ENCODE assay signal across 8 cellular contexts in the genomic region with DNA sequence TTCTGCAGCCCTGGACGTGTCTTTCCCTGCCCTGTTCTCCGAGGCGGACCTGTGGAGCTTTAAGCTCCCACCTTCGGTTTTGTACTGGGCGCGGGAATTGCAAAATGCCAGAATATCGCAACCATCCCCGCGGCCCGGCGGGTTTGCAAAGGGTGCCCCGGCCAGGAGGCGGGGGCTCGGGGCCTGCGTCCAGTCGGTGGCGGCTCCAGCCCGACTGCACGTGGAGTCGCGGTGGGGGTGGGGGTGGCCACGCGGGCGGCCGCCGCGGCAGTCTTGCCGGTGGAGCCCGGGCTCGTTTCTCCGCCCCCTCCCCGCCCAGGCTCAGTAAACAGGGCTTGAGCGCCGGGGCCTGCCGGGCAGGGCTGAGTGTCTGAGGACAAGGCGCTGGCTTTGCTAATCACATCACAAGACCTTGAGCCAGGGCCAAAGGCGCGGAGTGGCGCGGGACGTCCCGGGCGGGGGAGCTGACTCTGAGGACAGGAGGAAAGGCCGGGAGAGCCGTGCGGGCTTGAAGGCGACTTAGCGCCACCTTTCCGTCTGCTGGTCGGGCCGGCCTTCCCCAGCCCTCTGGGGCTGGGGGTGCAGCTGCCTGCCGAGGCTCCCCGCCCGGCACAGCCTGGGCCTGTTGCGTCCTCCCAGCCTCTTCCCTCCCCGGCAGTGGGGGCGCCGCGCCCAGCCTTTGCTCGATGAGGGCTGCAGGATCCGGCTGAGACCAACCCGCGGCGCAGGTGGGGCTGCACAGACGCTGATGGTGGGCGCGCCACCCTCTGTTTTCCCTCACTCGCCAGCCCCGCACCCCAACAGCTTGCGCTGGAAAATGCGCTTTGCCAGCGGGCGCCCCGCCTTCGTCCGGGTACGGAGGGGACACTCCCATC. TPM values are rescaled to one million over a fixed set of nuclear protein-coding genes. Genes with fewer than 3 reads are reported as not detected.
A peak's percentile ranks its signal among the peaks of the same experiment; 100 is the strongest.
DNase-seq lines count a peak whose midpoint lies in the region; ATAC-seq and TF ChIP-seq lines count a peak whose summit lies in the region.

No MANE protein-coding gene starts in this region.

- no peaks in the 10 kb centered on the region for H3K9me2 ChIP-seq in OCI-LY1 (ENCODE audit: low read depth, low read length)

- H3K27ac ChIP-seq in OCI-LY1 (ENCODE audit: low read depth, low read length, poor library complexity, severe bottlenecking): peak overlapping the region; percentile 96
- H3K27ac ChIP-seq in esophagus muscularis mucosa (replicated peaks in 1 of 4): peak overlapping the region; percentile 97 to 100 (median 98)
- H3K27ac ChIP-seq in muscle layer of duodenum (ENCODE audit: low read length): peak overlapping the region; percentile 81

- TF ChIP-seq EP300 in esophagus muscularis mucosa (IDR thresholded peaks at IDR 0.05): peak; percentile 53

- no peaks in the 10 kb centered on the region for H4K20me1 ChIP-seq in OCI-LY1 (ENCODE audit: insufficient read depth, low read length)

- peaks cover 26% of the 10 kb centered on the region for H3K79me2 ChIP-seq in OCI-LY1 (ENCODE audit: insufficient read depth, low read length)

- peak; percentile 73 for DNase-seq in ACHN
- peak; percentile 80 to 83 for DNase-seq in activated T-cell treated with anti-CD3 and anti-CD28 coated beads, Interleukin-2, amount 50 U/mL, for 48 hours
- DNase-seq in esophagus muscularis mucosa (ENCODE audit: extremely low spot score): peak; percentile 99
- peak; percentile 45 to 49 for DNase-seq in stimulated activated CD8-positive, alpha-beta memory T cell treated with anti-CD3 and anti-CD28 coated beads, Interleukin-7, amount 100 ng/mL, for 48 hours (ENCODE audit: extremely low read depth in 1 of 2, low read depth in 1 of 2)

- H3K9me3 ChIP-seq in OCI-LY1 (ENCODE audit: low read length) (no peaks in the 10 kb centered on the region), esophagus muscularis mucosa (no peaks in the 10 kb centered on the region), muscle layer of duodenum (ENCODE audit: control insufficient read depth in 1 of 2, low read length in 2 of 2) (no peaks in the 10 kb centered on the region)

- H3K36me3 ChIP-seq in OCI-LY1 (ENCODE audit: insufficient read depth, low read length) (peaks cover 40% of the 10 kb centered on the region), esophagus muscularis mucosa (peaks cover 15 to 54% (median 35%) of the 10 kb centered on the region in 4 donors), muscle layer of duodenum (ENCODE audit: control insufficient read depth in 1 of 2, insufficient read depth in 2 of 2, low read length in 2 of 2) (peaks cover 13 to 33% of the 10 kb centered on the region in 2 donors)

- peak overlapping the region; percentile 98 for H3K9ac ChIP-seq in OCI-LY1 (ENCODE audit: low read length)

- H3K27me3 ChIP-seq in OCI-LY1 (ENCODE audit: insufficient read depth, low read length) (no peaks in the 10 kb centered on the region), esophagus muscularis mucosa (no peaks in the 10 kb centered on the region), muscle layer of duodenum (ENCODE audit: low read depth, low read length) (no peaks in the 10 kb centered on the region)

- H3F3A ChIP-seq in OCI-LY1 (ENCODE audit: insufficient read depth, low read length): peaks cover 21% of the 10 kb centered on the region

- H3K4me3 ChIP-seq in OCI-LY1 (ENCODE audit: low read depth, low read length, poor library complexity, severe bottlenecking): peak overlapping the region; percentile 71
- H3K4me3 ChIP-seq in esophagus muscularis mucosa: peak overlapping the region; percentile 80 to 93 (median 90)
- peak overlapping the region; percentile 49 to 96 for H3K4me3 ChIP-seq in muscle layer of duodenum (ENCODE audit: low read depth in 1 of 2, low read length in 2 of 2)

- ATAC-seq in GM18868 (IDR thresholded peaks at IDR 0.05; ENCODE audit: unreplicated experiment) (peak; percentile 16), HG03520 (IDR thresholded peaks at IDR 0.05; ENCODE audit: unreplicated experiment) (peak; percentile 14)

- no peak overlapping the region for H2AFZ ChIP-seq in OCI-LY1 (ENCODE audit: low read length)

- 0% methylated on average over 9 of the region's 77 CpGs for WGBS in esophagus muscularis mucosa

- H3K4me2 ChIP-seq in OCI-LY1 (ENCODE audit: low read length): peak overlapping the region; percentile 76

- TF ChIP-seq POLR2A in esophagus muscularis mucosa (IDR thresholded peaks at IDR 0.05; ENCODE audit: low read depth): no peak

- peak; percentile 24; the same call in 1 of the 2 replicates for TF ChIP-seq CTCF in OCI-LY1 (IDR thresholded peaks at IDR 0.05; ENCODE audit: low read length)
- TF ChIP-seq CTCF in esophagus muscularis mucosa (IDR thresholded peaks at IDR 0.05): peak in 1 of 3 experiments; percentile 54

- in situ Hi-C loops in ACHN (cut with HindIII; ENCODE audit: low pct_ligation_motif_present, low pct_unique_long_range_greater_than_20kb, low sequenced_read_pairs): no loop called here

- peaks cover 64% of the 10 kb centered on the region for H3K4me1 ChIP-seq in OCI-LY1 (ENCODE audit: insufficient read depth, low read length, severe bottlenecking)
- H3K4me1 ChIP-seq in esophagus muscularis mucosa: peaks cover 38 to 58% (median 44%) of the 10 kb centered on the region in 4 donors
- peaks cover 12 to 16% of the 10 kb centered on the region in 2 donors for H3K4me1 ChIP-seq in muscle layer of duodenum (ENCODE audit: control insufficient read depth in 1 of 2, insufficient read depth in 2 of 2, low read length in 2 of 2)

- intact Hi-C loops in esophagus muscularis mucosa (cut with DNase I): loop anchor here (5.0 kb wide), 3 partner anchors 140 to 280 kb away; no protein-coding TSS in a partner anchor

RNA-seq across cellular contexts. Expression of gene ZFP36L2, which starts 0.8 kb away (rescaled TPM):
- total RNA-seq in esophagus muscularis mucosa: 100 to 1,000 TPM in 1 of 4 donors, 10 to 100 TPM in 3; 81.7 to 117 (median 85.7) TPM

Comparison
In these comparisons a context has a peak if more than half of its experiments do, and no peak if none do; other contexts are left out.
1. Peak in every context shown above with its lines: DNase-seq, ATAC-seq, H3K4me3 ChIP-seq and H3K27ac ChIP-seq.
2. DNase-seq: peak in every context shown above with its lines; median percentile 99 in esophagus muscularis mucosa; 82 in activated T-cell treated with anti-CD3 and anti-CD28 coated beads, Interleukin-2, amount 50 U/mL, for 48 hours; 73 in ACHN; 47 in stimulated activated CD8-positive, alpha-beta memory T cell treated with anti-CD3 and anti-CD28 coated beads, Interleukin-7, amount 100 ng/mL, for 48 hours.